8 cellular contexts compared by ENCODE assay signal in the genomic region with DNA sequence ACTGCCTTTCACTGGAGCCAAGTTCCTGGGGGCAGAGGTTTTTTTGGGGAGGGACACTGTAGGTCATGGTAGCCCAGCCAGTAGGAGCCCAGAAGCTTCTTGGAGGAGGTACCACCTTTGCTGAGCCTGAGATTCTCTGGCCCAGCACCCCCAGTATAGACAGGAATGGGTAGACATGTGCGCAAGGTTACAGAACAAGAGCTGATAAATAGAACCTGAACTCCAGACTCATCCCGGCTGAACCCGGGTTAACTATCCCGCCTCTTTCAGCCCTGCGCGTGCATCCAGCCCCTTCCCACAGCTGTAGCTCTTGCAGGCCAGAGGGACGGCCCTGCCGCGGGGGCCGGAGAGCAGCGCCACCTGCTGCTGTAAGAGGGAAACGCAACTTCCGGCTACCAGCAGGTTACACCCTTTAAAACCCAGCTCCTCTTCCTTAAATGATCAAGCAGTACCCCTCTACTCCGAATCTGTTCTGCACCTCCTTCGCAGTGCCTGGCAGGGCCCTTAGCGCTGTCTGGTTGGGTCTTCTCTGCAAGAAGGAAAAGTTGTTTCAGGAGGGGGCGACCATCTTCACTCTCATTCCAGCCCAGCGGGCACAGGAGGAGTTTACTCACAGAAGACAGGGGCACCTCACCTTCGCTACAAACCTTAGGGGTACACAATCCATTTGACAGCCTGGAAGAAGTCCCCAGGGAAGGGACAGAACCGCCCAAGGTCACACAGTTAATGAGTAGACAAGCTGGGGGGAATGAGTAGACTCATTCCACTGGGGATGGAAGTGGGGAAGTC. TPM values are rescaled to one million over a fixed set of nuclear protein-coding genes. Genes with fewer than 3 reads are reported as not detected.
DNase-seq lines count a peak whose midpoint lies in the region; ATAC-seq and TF ChIP-seq lines count a peak whose summit lies in the region.

No MANE protein-coding gene starts in this region.

- H3K4me1 ChIP-seq in Peyer's patch (peaks cover 0 to 6% (median 5%) of the 10 kb centered on the region in 4 donors), transverse colon (peaks cover 0 to 9% (median 2%) of the 10 kb centered on the region in 4 donors)

- peaks cover 19% of the 10 kb centered on the region for H3K27me3 Mint-ChIP-seq in activated T-helper 1 cell treated with anti-CD3 and anti-CD28 coated beads, Interleukin-12 subunit alpha, Interleukin-12 subunit beta, Interleukin-2, Interleukin-4 antibody, amounts not matched to agents 30 ng/mL and 10 ng/mL and 1 ng/mL, durations not matched to agents 14 hours and 24 hours and 36 hours (ENCODE audit: insufficient read depth)

- H3K27ac Mint-ChIP-seq in activated T-helper 1 cell treated with anti-CD3 and anti-CD28 coated beads, Interleukin-12 subunit alpha, Interleukin-12 subunit beta, Interleukin-2, Interleukin-4 antibody, amounts not matched to agents 30 ng/mL and 10 ng/mL and 1 ng/mL, durations not matched to agents 14 hours and 24 hours and 36 hours = no peak overlapping the region

- DNase-seq in AG20443 (ENCODE audit: low spot score) (peak; percentile 89), Peyer's patch (peak; percentile 34 to 85 (median 79)), fibroblast of villous mesenchyme (ENCODE audit: low read depth) (peak; percentile 66), omental fat pad (ENCODE audit: low spot score) (no peak), transverse colon (peak; percentile 74)
- peak; percentile 63 for DNase-seq in activated T-helper 1 cell treated with anti-CD3 and anti-CD28 coated beads, Interleukin-12 subunit alpha, Interleukin-12 subunit beta, Interleukin-2, Interleukin-4 antibody, amounts not matched to agents 30 ng/mL and 10 ng/mL and 1 ng/mL, durations not matched to agents 14 hours and 24 hours and 36 hours (ENCODE audit: low spot score)

- in situ Hi-C loops in transverse colon (cut with MboI; ENCODE audit: low pct_ligation_motif_present in 1 of 4, low pct_unique_long_range_greater_than_20kb in 1 of 4, low sequenced_read_pairs in 3 of 4) = loop anchor here in 3 of 4 donors (10.0 kb wide), 3 partner anchors 81 to 291 kb away; no protein-coding TSS in a partner anchor

- H3K27ac ChIP-seq in Peyer's patch = no peak overlapping the region
- H3K27ac ChIP-seq in transverse colon = no peak overlapping the region

- TF ChIP-seq EP300 in Ishikawa (IDR thresholded peaks at IDR 0.05; ENCODE audit: borderline replicate concordance) (no peak; the same call in 1 of the 2 replicates), transverse colon (IDR thresholded peaks at IDR 0.05; ENCODE audit: low read depth) (no peak)

- intact Hi-C loops in activated T-helper 1 cell treated with anti-CD3 and anti-CD28 coated beads, Interleukin-12 subunit alpha, Interleukin-12 subunit beta, Interleukin-2, Interleukin-4 antibody, amounts not matched to agents 30 ng/mL and 10 ng/mL and 1 ng/mL, durations not matched to agents 14 hours and 24 hours and 36 hours (cut with micrococcal nuclease) = loop anchor here (1.0 kb wide), 3 partner anchors 8 to 291 kb away; partner anchors contain the start of gene SRXN1
- intact Hi-C loops in transverse colon (cut with DNase I; ENCODE audit: low total_unique reads) = loop anchor here (2.0 kb wide), 1 partner anchor 77 kb away; no protein-coding TSS in a partner anchor

- no peaks in the 10 kb centered on the region for H3K9me3 ChIP-seq in Peyer's patch
- no peaks in the 10 kb centered on the region for H3K9me3 ChIP-seq in transverse colon

- 18% methylated on average over 20 of the region's 20 CpGs; no CpG with 5 or more reads in 1 of the 2 donors for WGBS in transverse colon (ENCODE audit: low coverage in 1 of 2), 2 donors

- no peak overlapping the region for H3K4me3 Mint-ChIP-seq in activated T-helper 1 cell treated with anti-CD3 and anti-CD28 coated beads, Interleukin-12 subunit alpha, Interleukin-12 subunit beta, Interleukin-2, Interleukin-4 antibody, amounts not matched to agents 30 ng/mL and 10 ng/mL and 1 ng/mL, durations not matched to agents 14 hours and 24 hours and 36 hours

- peak; percentile 82 for TF ChIP-seq RAD21 in Ishikawa (IDR thresholded peaks at IDR 0.05; ENCODE audit: low read depth)

- peak; percentile 84 for ATAC-seq in GM19043 (IDR thresholded peaks at IDR 0.05; ENCODE audit: low read depth, unreplicated experiment)
- ATAC-seq in omental fat pad (ENCODE audit: low FRiP score) = peak; percentile 63

- H3K4me3 ChIP-seq in Peyer's patch (no peak overlapping the region), fibroblast of villous mesenchyme (ENCODE audit: low read depth, low read length) (no peak overlapping the region), transverse colon (no peak overlapping the region)

- no peaks in the 10 kb centered on the region for H3K9me3 Mint-ChIP-seq in activated T-helper 1 cell treated with anti-CD3 and anti-CD28 coated beads, Interleukin-12 subunit alpha, Interleukin-12 subunit beta, Interleukin-2, Interleukin-4 antibody, amounts not matched to agents 30 ng/mL and 10 ng/mL and 1 ng/mL, durations not matched to agents 14 hours and 24 hours and 36 hours

- TF ChIP-seq POLR2A in Peyer's patch (IDR thresholded peaks at IDR 0.05) (no peak), transverse colon (IDR thresholded peaks at IDR 0.05) (no peak)

- peaks cover 34% of the 10 kb centered on the region for H3K36me3 Mint-ChIP-seq in activated T-helper 1 cell treated with anti-CD3 and anti-CD28 coated beads, Interleukin-12 subunit alpha, Interleukin-12 subunit beta, Interleukin-2, Interleukin-4 antibody, amounts not matched to agents 30 ng/mL and 10 ng/mL and 1 ng/mL, durations not matched to agents 14 hours and 24 hours and 36 hours (ENCODE audit: low read depth)

- TF ChIP-seq CTCF in Peyer's patch (IDR thresholded peaks at IDR 0.05) (peak; percentile 67 to 89 (median 80)), fibroblast of villous mesenchyme (IDR thresholded peaks at IDR 0.05; ENCODE audit: insufficient read depth, low read depth, low read length) (peak; percentile 94), omental fat pad (IDR thresholded peaks at IDR 0.05) (peak in 1 of 3 donors; percentile 56), transverse colon (IDR thresholded peaks at IDR 0.05) (peak; percentile 84 to 96 (median 92))

- H3K27me3 ChIP-seq in Peyer's patch (no peaks in the 10 kb centered on the region), transverse colon (peaks cover 11% of the 10 kb centered on the region)

- H3K36me3 ChIP-seq in Peyer's patch = peaks cover 0 to 23% (median 0%) of the 10 kb centered on the region in 3 donors
- H3K36me3 ChIP-seq in transverse colon = peaks cover 0 to 15% (median 7%) of the 10 kb centered on the region in 4 donors

- peaks cover 6% of the 10 kb centered on the region for H3K4me1 Mint-ChIP-seq in activated T-helper 1 cell treated with anti-CD3 and anti-CD28 coated beads, Interleukin-12 subunit alpha, Interleukin-12 subunit beta, Interleukin-2, Interleukin-4 antibody, amounts not matched to agents 30 ng/mL and 10 ng/mL and 1 ng/mL, durations not matched to agents 14 hours and 24 hours and 36 hours (ENCODE audit: low read depth)

TF ChIP-seq in Ishikawa, 13 proteins besides CTCF, POLR2A, EP300 and RAD21:
- TF ChIP-seq CEBPB (IDR thresholded peaks at IDR 0.05) (no peak), FOXM1 (IDR thresholded peaks at IDR 0.05; ENCODE audit: borderline replicate concordance, low read depth) (no peak), ZBTB7A (IDR thresholded peaks at IDR 0.05; ENCODE audit: low read depth) (peak; percentile 42; the same call in 1 of the 2 replicates), TAF1 (IDR thresholded peaks at IDR 0.05; ENCODE audit: low read depth) (no peak), YY1 (IDR thresholded peaks at IDR 0.05; ENCODE audit: low read depth) (no peak)

RNA-seq across cellular contexts. Expression of gene SRXN1, which starts 7.5 kb away (rescaled TPM):
- total RNA-seq in Peyer's patch (10 to 100 TPM; 15.0 to 83.0 (median 29.9) TPM), fibroblast of villous mesenchyme (32.9 and 35.4 TPM in 2 replicates), omental fat pad (10 to 100 TPM; 43.4 to 62.4 (median 48.5) TPM), transverse colon (10 to 100 TPM in 3 of 4 donors, 1 to 10 TPM in 1; 8.6 to 43.0 (median 21.2) TPM)
- 28.8 and 30.2 TPM in 2 replicates for total RNA-seq in activated T-helper 1 cell treated with anti-CD3 and anti-CD28 coated beads, Interleukin-12 subunit alpha, Interleukin-12 subunit beta, Interleukin-2, Interleukin-4 antibody, amounts not matched to agents 30 ng/mL and 10 ng/mL and 1 ng/mL, durations not matched to agents 14 hours and 24 hours and 36 hours

RNA-seq across cellular contexts. Expression of gene SCRT2, which starts 30.1 kb away (rescaled TPM):
- total RNA-seq in Peyer's patch = not detected
- total RNA-seq in activated T-helper 1 cell treated with anti-CD3 and anti-CD28 coated beads, Interleukin-12 subunit alpha, Interleukin-12 subunit beta, Interleukin-2, Interleukin-4 antibody, amounts not matched to agents 30 ng/mL and 10 ng/mL and 1 ng/mL, durations not matched to agents 14 hours and 24 hours and 36 hours = not detected in 2 replicates
- not detected in 2 replicates for total RNA-seq in fibroblast of villous mesenchyme
- total RNA-seq in omental fat pad = not detected
- total RNA-seq in transverse colon = not detected

RNA-seq across cellular contexts. Expression of gene TCF15, which starts 35.4 kb away (rescaled TPM):
- total RNA-seq in Peyer's patch = not detected
- 0.13 TPM in 1 of 2 replicates, not detected in the other for total RNA-seq in activated T-helper 1 cell treated with anti-CD3 and anti-CD28 coated beads, Interleukin-12 subunit alpha, Interleukin-12 subunit beta, Interleukin-2, Interleukin-4 antibody, amounts not matched to agents 30 ng/mL and 10 ng/mL and 1 ng/mL, durations not matched to agents 14 hours and 24 hours and 36 hours
- total RNA-seq in fibroblast of villous mesenchyme = not detected in 2 replicates
- 10 to 100 TPM in 1 of 4 donors, 1 to 10 TPM in 3; 1.2 to 13.2 (median 2.6) TPM for total RNA-seq in omental fat pad
- total RNA-seq in transverse colon = not detected
